27 cellular contexts compared by ENCODE assay signal in genomic region chr19:30011051-30011578, GRCh38.
DNase-seq lines count a peak whose midpoint lies in the region; TF ChIP-seq lines count a peak whose summit lies in the region.
"Had no signal": no experiment of that assay in that cellular context is flagged by ENCODE, and none has a peak within 500 bp of the region (broad histone marks: within the 10 kb centered on the region; RNA-seq: fewer than 3 reads in every experiment).

No MANE protein-coding gene starts in this region.

- H3K9me3 ChIP-seq in iPS DF 6.9 (ENCODE audit: control insufficient read depth, insufficient read depth, low read length), result no peaks in the 10 kb centered on the region
- H3K9me3 ChIP-seq: body of pancreas, heart left ventricle, MG63, psoas muscle, sigmoid colon had no signal

- no peak overlapping the region for H3K4me3 ChIP-seq in brain microvascular endothelial cell (ENCODE audit: low read depth, low read length)
- H3K4me3 ChIP-seq in iPS DF 6.9 (ENCODE audit: low read length), result no peak overlapping the region
- H3K4me3 ChIP-seq: body of pancreas, heart left ventricle, MG63, psoas muscle, sigmoid colon, SK-N-MC had no signal

- H3K4me1 ChIP-seq in iPS DF 6.9 (ENCODE audit: control insufficient read depth, insufficient read depth, low read length), result no peaks in the 10 kb centered on the region
- H3K4me1 ChIP-seq: body of pancreas, heart left ventricle, psoas muscle, sigmoid colon had no signal

- H3K36me3 ChIP-seq in brain microvascular endothelial cell (replicated peaks) (peaks cover 15% of the 10 kb centered on the region), iPS DF 6.9 (ENCODE audit: control insufficient read depth, insufficient read depth, low read length) (no peaks in the 10 kb centered on the region)

- no CpG with 5 or more reads among the region's 9 CpGs for WGBS in iPS DF 6.9 (ENCODE audit: insufficient coverage, insufficient read length)

- in situ Hi-C loops in brain microvascular endothelial cell (cut with HindIII; ENCODE audit: low pct_ligation_motif_present, low sequenced_read_pairs), result no loop called here

- H3K27ac ChIP-seq in brain microvascular endothelial cell, result no peak overlapping the region
- no peak overlapping the region for H3K27ac ChIP-seq in iPS DF 6.9 (ENCODE audit: low read length)
- H3K27ac ChIP-seq: body of pancreas, epithelial cell of prostate, heart left ventricle, psoas muscle, sigmoid colon, SK-N-MC had no signal

- peak; percentile 56 for DNase-seq in ELF-1 (ENCODE audit: low read depth, low spot score)
- no peak for DNase-seq in brain microvascular endothelial cell
- DNase-seq in iPS DF 6.9 (ENCODE audit: low read depth, low spot score), result peak; percentile 11
- DNase-seq in pons (ENCODE audit: low spot score), result peak; percentile 8
- no peak for DNase-seq in NCI-H1048 (lab: John Stamatoyannopoulos, UW)
- DNase-seq in COLO668 (lab: John Stamatoyannopoulos, UW; ENCODE audit: unreplicated experiment), result no peak
- no peak for DNase-seq in GOT3 (lab: John Stamatoyannopoulos, UW)
- DNase-seq in stimulated activated CD4-positive, alpha-beta T cell treated with anti-CD3 and anti-CD28 coated beads, Interleukin-1b, Interleukin-23, amount 100 ng/mL, for 48 hours, result no peak
- DNase-seq: activated CD4-positive, alpha-beta T cell treated with anti-CD3 and anti-CD28 coated beads, Interleukin-2, amount 10 ng/mL, durations not matched to agents 24 days and 14 days; activated naive CD4-positive, alpha-beta T cell; activated T-cell treated with anti-CD3 and anti-CD28 coated beads, Interleukin-2, amount 50 U/mL, for 4 hours; body of pancreas; DMS 273 treated with DMSO at 0.1 percent for 48 hours; heart left ventricle; KG1; left cardiac atrium; MG63; NCI-H2029 treated with DMSO at 0.1 percent for 48 hours; NCI-H226; NCI-H82; psoas muscle; RPMI8226; sigmoid colon; stimulated activated naive CD4-positive, alpha-beta T cell treated with Interleukin-2 at 50 U/mL for 16 hours had no signal

- H3K27me3 ChIP-seq in brain microvascular endothelial cell (replicated peaks) (no peaks in the 10 kb centered on the region), iPS DF 6.9 (ENCODE audit: control insufficient read depth, insufficient read depth, low read length) (no peaks in the 10 kb centered on the region)
- H3K27me3 ChIP-seq: adrenal gland, body of pancreas, heart left ventricle, MG63, sigmoid colon had no signal

- TF ChIP-seq CTCF in brain microvascular endothelial cell (IDR thresholded peaks at IDR 0.05; ENCODE audit: low read depth, low read length, missing control alignments), result peak; percentile 8

Comparison
In these comparisons a context has a peak if more than half of its experiments do, and no peak if none do; other contexts are left out.
1. DNase-seq: peak in ELF-1 (single experiment), iPS DF 6.9 (single experiment) and pons (single experiment); none in brain microvascular endothelial cell (single experiment), NCI-H1048 (single experiment), COLO668 (single experiment), GOT3 (single experiment) and stimulated activated CD4-positive, alpha-beta T cell treated with anti-CD3 and anti-CD28 coated beads, Interleukin-1b, Interleukin-23, amount 100 ng/mL, for 48 hours (single experiment).